ENCODE assay signal across 8 cellular contexts in the genomic region with DNA sequence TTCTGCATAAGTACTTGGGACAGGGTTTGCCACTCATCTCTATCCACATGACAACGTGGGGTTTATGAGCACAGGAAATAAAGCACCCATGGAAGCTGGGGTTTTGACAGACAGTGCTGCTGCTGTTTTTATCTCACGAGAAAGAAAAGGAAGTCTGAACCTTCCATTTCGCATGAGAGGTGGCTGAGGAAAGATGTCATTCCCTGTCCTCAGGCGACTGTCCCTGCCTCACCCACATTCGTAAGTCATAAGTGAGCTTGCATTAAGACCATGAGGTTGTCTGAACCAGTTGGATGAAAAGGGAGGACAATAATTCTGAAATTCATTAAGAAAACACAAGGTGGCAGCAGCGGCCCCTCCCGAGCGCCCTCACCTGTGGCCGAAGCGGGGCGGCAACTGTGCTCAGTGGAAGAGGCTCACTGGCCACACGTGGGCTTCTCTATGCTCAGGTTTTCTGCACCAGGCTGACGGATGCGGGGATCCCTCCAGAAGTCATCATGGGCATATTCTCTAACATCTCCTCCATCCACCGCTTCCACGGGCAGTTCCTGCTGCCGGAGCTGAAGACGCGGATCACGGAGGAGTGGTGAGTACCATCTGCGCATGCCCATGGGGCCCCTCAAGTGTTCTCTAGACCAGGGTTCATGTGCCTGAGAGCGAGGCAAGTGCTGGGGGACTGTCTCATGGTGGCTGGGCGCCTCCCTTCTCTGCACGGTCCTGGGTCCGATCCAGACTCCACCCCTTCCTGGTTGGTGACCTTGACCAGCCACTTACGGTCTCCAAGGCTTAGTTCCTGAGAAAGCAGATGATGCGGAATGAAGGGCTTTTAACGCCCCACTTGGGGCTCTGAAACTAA. TPM values are rescaled to one million over a fixed set of nuclear protein-coding genes. Genes with fewer than 3 reads are reported as not detected.
DNase-seq lines count a peak whose midpoint lies in the region; ATAC-seq and TF ChIP-seq lines count a peak whose summit lies in the region.

No MANE protein-coding gene starts in this region.

- DNase-seq in COR-L47 (lab: John Stamatoyannopoulos, UW) = peak; percentile 54
- DNase-seq in H9 = peak; percentile 81
- DNase-seq in activated T-cell treated with anti-CD3 and anti-CD28 coated beads for 48 hours (ENCODE audit: low read depth) = peak; percentile 48
- DNase-seq in fibroblast of peridontal ligament (ENCODE audit: extremely low read depth) = peak; percentile 31
- peak; percentile 77 for DNase-seq in osteoblast (ENCODE audit: insufficient read length, low spot score, missing footprints)
- DNase-seq in tibial nerve (ENCODE audit: low spot score in 2 of 2) = peak in 1 of 2 donors; percentile 24

- TF ChIP-seq EP300 in tibial nerve (IDR thresholded peaks at IDR 0.05) = no peak

- no peak overlapping the region for H2BK20ac ChIP-seq in H9 (ENCODE audit: low read depth, low read length, poor library complexity, severe bottlenecking)

- H4K91ac ChIP-seq in H9 (ENCODE audit: insufficient read length, low read depth, low read length) = no peak overlapping the region

- H2BK5ac ChIP-seq in H9 (ENCODE audit: insufficient read length, low read length) = no peak overlapping the region

- H3K27ac ChIP-seq in H9 (ENCODE audit: insufficient read length, low read depth, low read length) = no peak overlapping the region
- peak overlapping the region; percentile 14 for H3K27ac ChIP-seq in OCI-LY1 (ENCODE audit: low read depth, low read length, poor library complexity, severe bottlenecking)
- no peak overlapping the region for H3K27ac ChIP-seq in osteoblast (ENCODE audit: low read depth, low read length)
- no peak overlapping the region for H3K27ac ChIP-seq in tibial nerve

- no peak overlapping the region for H2BK12ac ChIP-seq in H9 (ENCODE audit: insufficient read length, low read depth, low read length)

- no peaks in the 10 kb centered on the region for H3K23me2 ChIP-seq in H9 (ENCODE audit: insufficient read length, low read depth, low read length, poor library complexity, severe bottlenecking)

- ATAC-seq in HG03571 (IDR thresholded peaks at IDR 0.05; ENCODE audit: unreplicated experiment) = no peak

- H3K79me1 ChIP-seq in H9 (ENCODE audit: insufficient read depth, low read depth, low read length, poor library complexity, severe bottlenecking) = no peaks in the 10 kb centered on the region

- no peak overlapping the region for H2AFZ ChIP-seq in H9 (ENCODE audit: low read length)
- H2AFZ ChIP-seq in OCI-LY1 (ENCODE audit: low read length) = no peak overlapping the region
- H2AFZ ChIP-seq in osteoblast (ENCODE audit: low read length) = no peak overlapping the region

- no peak overlapping the region for H2BK15ac ChIP-seq in H9 (ENCODE audit: low read depth, low read length)

- no peak overlapping the region for H3K18ac ChIP-seq in H9 (ENCODE audit: insufficient read length, low read depth, low read length)

- H3K23ac ChIP-seq in H9 (ENCODE audit: insufficient read length, low read depth, low read length) = no peak overlapping the region

- H3K4ac ChIP-seq in H9 (ENCODE audit: low read depth, low read length) = no peak overlapping the region

- H3K79me2 ChIP-seq in H9 (ENCODE audit: insufficient read depth, low read length) (no peaks in the 10 kb centered on the region), OCI-LY1 (ENCODE audit: insufficient read depth, low read length) (no peaks in the 10 kb centered on the region), osteoblast (ENCODE audit: insufficient read depth, low read length) (no peaks in the 10 kb centered on the region)

- no peak for TF ChIP-seq POLR2A in tibial nerve (IDR thresholded peaks at IDR 0.05)

- H3K36me3 ChIP-seq in OCI-LY1 (ENCODE audit: insufficient read depth, low read length) (peaks cover 49% of the 10 kb centered on the region), osteoblast (ENCODE audit: insufficient read depth, low read length) (no peaks in the 10 kb centered on the region), tibial nerve (no peaks in the 10 kb centered on the region)

- H3K9me3 ChIP-seq in H9 (ENCODE audit: control insufficient read depth, low read depth, low read length) = no peaks in the 10 kb centered on the region
- no peaks in the 10 kb centered on the region for H3K9me3 ChIP-seq in OCI-LY1 (ENCODE audit: low read length)
- H3K9me3 ChIP-seq in osteoblast (ENCODE audit: low read depth, low read length) = no peaks in the 10 kb centered on the region
- peaks cover 0 to 11% (median 0%) of the 10 kb centered on the region in 4 donors for H3K9me3 ChIP-seq in tibial nerve

- H3K9ac ChIP-seq in H9 (ENCODE audit: extremely low read depth, insufficient read length, low read length) (no peak overlapping the region), OCI-LY1 (ENCODE audit: low read length) (no peak overlapping the region)

- TF ChIP-seq CTCF in H9 (conservative IDR thresholded peaks at IDR 0.05) (peak; percentile 78), OCI-LY1 (IDR thresholded peaks at IDR 0.05; ENCODE audit: low read length) (peak; percentile 81), osteoblast (IDR thresholded peaks at IDR 0.05; ENCODE audit: extremely low read depth, low read depth, low read length) (peak; percentile 60), tibial nerve (IDR thresholded peaks at IDR 0.05) (peak; percentile 50 to 60 (median 50))

- H3K27me3 ChIP-seq in H9 (ENCODE audit: insufficient read depth, low read length) (no peaks in the 10 kb centered on the region), OCI-LY1 (ENCODE audit: insufficient read depth, low read length) (no peaks in the 10 kb centered on the region), osteoblast (ENCODE audit: insufficient read depth, low read length) (peaks cover 5% of the 10 kb centered on the region), tibial nerve (no peaks in the 10 kb centered on the region)

- no peak overlapping the region for H3K14ac ChIP-seq in H9 (ENCODE audit: insufficient read depth, low read length)

- peaks cover 8% of the 10 kb centered on the region for H3K27me3 Mint-ChIP-seq in H9 (ENCODE audit: low read depth)

- no CpG with 5 or more reads among the region's 28 CpGs for WGBS in H9 (ENCODE audit: extremely low coverage, insufficient read length, low lambda C conversion rate)
- WGBS in tibial nerve, 2 donors = 40 to 47% methylated on average over 27 to 28 of the region's 28 CpGs

- H3K4me1 ChIP-seq in H9 (ENCODE audit: insufficient read depth, low read length) (no peaks in the 10 kb centered on the region), OCI-LY1 (ENCODE audit: insufficient read depth, low read length, severe bottlenecking) (peaks cover 4% of the 10 kb centered on the region), osteoblast (ENCODE audit: insufficient read depth, low read length) (no peaks in the 10 kb centered on the region), tibial nerve (peaks cover 0 to 6% (median 0%) of the 10 kb centered on the region in 4 donors)

- H3K9me2 ChIP-seq in OCI-LY1 (ENCODE audit: low read depth, low read length) = no peaks in the 10 kb centered on the region

- no peak overlapping the region for H4K5ac ChIP-seq in H9 (ENCODE audit: insufficient read length, low read depth, low read length)

- H3K9me3 Mint-ChIP-seq in H9 = peaks cover 20 to 24% of the 10 kb centered on the region in 2 experiments

- H2BK120ac ChIP-seq in H9 (ENCODE audit: low read depth, low read length, poor library complexity, severe bottlenecking) = no peak overlapping the region

- H3K36me3 Mint-ChIP-seq in H9 (ENCODE audit: insufficient read depth in 1 of 3, low read depth in 3 of 3) = peaks cover 7 to 24% (median 12%) of the 10 kb centered on the region in 3 experiments

- H4K8ac ChIP-seq in H9 (replicated peaks; ENCODE audit: insufficient read length, low read depth, low read length) = no peak overlapping the region

- H3K56ac ChIP-seq in H9 (ENCODE audit: insufficient read length, low read depth, low read length) = no peak overlapping the region

- H3F3A ChIP-seq in OCI-LY1 (ENCODE audit: insufficient read depth, low read length) = no peaks in the 10 kb centered on the region

- H3K4me3 Mint-ChIP-seq in H9 = peak overlapping the region in 1 of 2 experiments; percentile 20; a peak in 2 of 5 replicates

- no peak overlapping the region for H2AK5ac ChIP-seq in H9 (ENCODE audit: insufficient read length, low read length)

- H3K27ac Mint-ChIP-seq in H9 = no peak overlapping the region; a peak in 1 of 7 replicates

- peaks cover 9 to 28% of the 10 kb centered on the region in 2 experiments for H3K4me1 Mint-ChIP-seq in H9

- H3T11ph ChIP-seq in H9 (ENCODE audit: low read length) = no peak overlapping the region

- H4K20me1 ChIP-seq in H9 (ENCODE audit: control insufficient read depth, insufficient read depth, insufficient read length) (no peaks in the 10 kb centered on the region), OCI-LY1 (ENCODE audit: insufficient read depth, low read length) (no peaks in the 10 kb centered on the region), osteoblast (ENCODE audit: insufficient read depth, low read length) (no peaks in the 10 kb centered on the region)

- H3K4me3 ChIP-seq in OCI-LY1 (ENCODE audit: low read depth, low read length, poor library complexity, severe bottlenecking) = no peak overlapping the region
- no peak overlapping the region for H3K4me3 ChIP-seq in osteoblast (ENCODE audit: insufficient read depth, low read length)
- peak overlapping the region in 1 of 4 donors; percentile 22 for H3K4me3 ChIP-seq in tibial nerve

- H3K4me2 ChIP-seq in H9 (ENCODE audit: insufficient read depth, insufficient read length, low read length) (no peak overlapping the region), OCI-LY1 (ENCODE audit: low read length) (no peak overlapping the region), osteoblast (ENCODE audit: insufficient read depth, low read length) (no peak overlapping the region)

RNA-seq across cellular contexts. Expression of a gene that starts 54.7 kb away (rescaled TPM):
- total RNA-seq in H9 (2021) (7.8 and 9.0 TPM in 2 replicates), osteoblast (0.36 and 0.88 TPM in 2 replicates), tibial nerve (1 to 10 TPM in 3 of 4 donors, not detected in 1; 3.0 to 4.2 (median 3.7) TPM)

RNA-seq across cellular contexts. Expression of a gene that starts 56.5 kb away (rescaled TPM):
- total RNA-seq in H9 (2021) (1.7 and 1.8 TPM in 2 replicates), osteoblast (under 0.01 TPM in 1 of 2 replicates, not detected in the other), tibial nerve (10 to 100 TPM in 1 of 4 donors, 1 to 10 TPM in 3; 6.7 to 13.8 (median 7.3) TPM)
